Comparison of ENCODE assay signal across 8 cellular contexts in genomic region chr1:59393211-59394180, GRCh38.
DNase-seq lines count a peak whose midpoint lies in the region; ATAC-seq and TF ChIP-seq lines count a peak whose summit lies in the region.

No MANE protein-coding gene starts in this region.

- no peak overlapping the region for H3K4me2 ChIP-seq in Karpas-422 (ENCODE audit: low read depth, low read length, poor library complexity, severe bottlenecking)

- no peak for TF ChIP-seq CTCF in adrenal gland (IDR thresholded peaks at IDR 0.05)

- H3K27me3 ChIP-seq in adrenal gland: no peaks in the 10 kb centered on the region
- H3K27me3 ChIP-seq in right cardiac atrium (ENCODE audit: control insufficient read depth, insufficient read depth): no peaks in the 10 kb centered on the region
- no peaks in the 10 kb centered on the region for H3K27me3 ChIP-seq in rectal smooth muscle tissue (ENCODE audit: control insufficient read depth, insufficient read depth, low read length)
- no peaks in the 10 kb centered on the region for H3K27me3 ChIP-seq in Karpas-422 (ENCODE audit: low read length)

- peaks cover 6% of the 10 kb centered on the region for H3K9me3 Mint-ChIP-seq in T-helper 2 cell treated with Interferon-gamma antibody and Interleukin-4, amounts not matched to agents 5 μg/mL and 100 μg/mL, for 36 hours

- no peak for TF ChIP-seq POLR2A in adrenal gland (IDR thresholded peaks at IDR 0.05)

- H3K9ac ChIP-seq in rectal smooth muscle tissue (ENCODE audit: low read length): no peak overlapping the region
- no peak overlapping the region for H3K9ac ChIP-seq in Karpas-422 (ENCODE audit: low read length)

- no peak overlapping the region for H2AFZ ChIP-seq in Karpas-422 (ENCODE audit: low read length)

- H3K36me3 Mint-ChIP-seq in T-helper 2 cell treated with Interferon-gamma antibody and Interleukin-4, amounts not matched to agents 5 μg/mL and 100 μg/mL, for 36 hours (ENCODE audit: low read depth): peaks cover 5% of the 10 kb centered on the region

- H4K20me1 ChIP-seq in Karpas-422 (ENCODE audit: insufficient read depth, low read depth, low read length): no peaks in the 10 kb centered on the region

- H3K4me1 Mint-ChIP-seq in T-helper 2 cell treated with Interferon-gamma antibody and Interleukin-4, amounts not matched to agents 5 μg/mL and 100 μg/mL, for 36 hours (ENCODE audit: low read depth): peaks cover 29% of the 10 kb centered on the region

- intact Hi-C loops in adrenal gland (cut with DNase I): no loop called here
- intact Hi-C loops in right cardiac atrium (cut with DNase I): no loop called here

- no peak overlapping the region for H3K4me3 ChIP-seq in adrenal gland
- H3K4me3 ChIP-seq in right cardiac atrium (ENCODE audit: low read length): no peak overlapping the region
- H3K4me3 ChIP-seq in rectal smooth muscle tissue (ENCODE audit: low read length): no peak overlapping the region
- H3K4me3 ChIP-seq in Karpas-422 (ENCODE audit: low read length): no peak overlapping the region

- no peak overlapping the region for H3K27ac Mint-ChIP-seq in T-helper 2 cell treated with Interferon-gamma antibody and Interleukin-4, amounts not matched to agents 5 μg/mL and 100 μg/mL, for 36 hours

- no peaks in the 10 kb centered on the region for H3K79me2 ChIP-seq in Karpas-422 (ENCODE audit: low read length)

- H3K27me3 Mint-ChIP-seq in T-helper 2 cell treated with Interferon-gamma antibody and Interleukin-4, amounts not matched to agents 5 μg/mL and 100 μg/mL, for 36 hours (ENCODE audit: low read depth): no peaks in the 10 kb centered on the region

- H3K9me2 ChIP-seq in Karpas-422 (replicated peaks; ENCODE audit: insufficient read depth, low read length): no peaks in the 10 kb centered on the region

- H3K4me1 ChIP-seq in adrenal gland (replicated peaks in 1 of 2) (peaks cover 14 to 25% of the 10 kb centered on the region in 2 donors), right cardiac atrium (ENCODE audit: control insufficient read depth, insufficient read depth, low read length) (peaks cover 3% of the 10 kb centered on the region), rectal smooth muscle tissue (ENCODE audit: control insufficient read depth, insufficient read depth, low read length) (peaks cover 24% of the 10 kb centered on the region), Karpas-422 (ENCODE audit: low read length) (no peaks in the 10 kb centered on the region)

- 40 to 65% (median 50%) methylated on average over 7 of the region's 7 CpGs for WGBS in adrenal gland, 4 donors
- WGBS in right cardiac atrium: 14% methylated on average over 7 of the region's 7 CpGs

- DNase-seq in HT1080 (ENCODE audit: low read depth) (peak; percentile 54), adrenal gland (peak; percentile 57 to 91 (median 69)), right cardiac atrium (peak; percentile 72 to 90 (median 84)), NCI-H1048 (lab: John Stamatoyannopoulos, UW) (no peak), Karpas-422 (no peak)
- no peak for DNase-seq in T-helper 2 cell treated with Interferon-gamma antibody and Interleukin-4, amounts not matched to agents 5 μg/mL and 100 μg/mL, for 36 hours (ENCODE audit: low spot score)

- H3K36me3 ChIP-seq in adrenal gland (replicated peaks in 1 of 2): no peaks in the 10 kb centered on the region
- H3K36me3 ChIP-seq in rectal smooth muscle tissue (ENCODE audit: control insufficient read depth, insufficient read depth, low read length): no peaks in the 10 kb centered on the region
- no peaks in the 10 kb centered on the region for H3K36me3 ChIP-seq in Karpas-422 (ENCODE audit: insufficient read depth, low read length)

- peak overlapping the region; percentile 8 to 88 (median 73) for H3K27ac ChIP-seq in adrenal gland
- H3K27ac ChIP-seq in right cardiac atrium (ENCODE audit: low read length): peak overlapping the region; percentile 93
- H3K27ac ChIP-seq in rectal smooth muscle tissue (ENCODE audit: low read depth, low read length): peak overlapping the region; percentile 94
- no peak overlapping the region for H3K27ac ChIP-seq in Karpas-422 (ENCODE audit: low read length)

- H3K4me3 Mint-ChIP-seq in T-helper 2 cell treated with Interferon-gamma antibody and Interleukin-4, amounts not matched to agents 5 μg/mL and 100 μg/mL, for 36 hours: no peak overlapping the region

- no peaks in the 10 kb centered on the region for H3K9me3 ChIP-seq in adrenal gland (replicated peaks in 1 of 3)
- no peaks in the 10 kb centered on the region for H3K9me3 ChIP-seq in right cardiac atrium (ENCODE audit: control insufficient read depth, low read length)
- H3K9me3 ChIP-seq in Karpas-422 (ENCODE audit: low read length): no peaks in the 10 kb centered on the region

- ATAC-seq in right cardiac atrium: peak; percentile 96
- ATAC-seq in GM18873 (IDR thresholded peaks at IDR 0.05; ENCODE audit: low FRiP score, unreplicated experiment): no peak

Comparison
In these comparisons a context has a peak if more than half of its experiments do, and no peak if none do; other contexts are left out.
1. DNase-seq: peak in HT1080 (single experiment), adrenal gland (7 of 7) and right cardiac atrium (3 of 3); none in T-helper 2 cell treated with Interferon-gamma antibody and Interleukin-4, amounts not matched to agents 5 μg/mL and 100 μg/mL, for 36 hours (single experiment), NCI-H1048 (single experiment) and Karpas-422 (single experiment).